ENCODE assay signal across 20 cellular contexts in the genomic region with DNA sequence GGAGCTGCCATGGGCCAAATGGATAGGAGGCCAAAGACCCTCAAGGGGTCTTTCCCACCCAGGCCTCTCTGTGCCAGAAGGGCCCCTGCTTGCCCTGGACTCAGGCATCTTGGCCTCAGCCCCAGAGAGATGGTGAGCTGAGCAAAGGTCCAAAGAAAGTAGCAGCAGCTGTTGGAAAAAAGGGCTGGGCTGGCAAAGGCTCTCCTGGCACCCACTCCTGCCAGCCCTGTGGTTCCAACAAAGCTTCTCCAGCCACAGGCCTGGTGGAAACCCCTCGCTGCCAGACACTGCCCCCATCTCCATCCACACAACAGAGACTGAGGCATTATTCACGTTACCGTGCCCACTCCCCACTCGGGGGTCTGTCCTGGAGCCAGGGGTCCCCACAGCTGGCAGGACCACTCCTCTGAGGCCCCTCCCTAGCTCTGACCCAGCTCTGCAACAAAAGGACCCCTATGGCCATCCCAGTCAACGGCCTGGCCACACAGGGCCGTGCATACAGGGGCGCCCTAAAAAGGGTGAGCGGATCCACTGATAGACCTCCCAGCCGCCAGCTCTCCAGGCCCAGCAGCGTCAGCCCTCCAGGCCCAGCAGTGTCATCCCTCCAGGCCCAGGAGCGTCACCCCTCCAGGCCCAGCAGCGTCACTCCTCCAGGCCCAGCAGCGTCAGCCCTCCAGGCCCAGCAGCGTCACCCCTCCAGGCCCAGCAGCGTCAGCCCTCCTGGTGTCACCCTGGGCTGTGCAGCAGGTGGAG. TPM values are rescaled to one million over a fixed set of nuclear protein-coding genes. Genes with fewer than 3 reads are reported as not detected.
DNase-seq lines count a peak whose midpoint lies in the region; ATAC-seq, FAIRE-seq and TF ChIP-seq lines count a peak whose summit lies in the region.
"Had no signal": no experiment of that assay in that cellular context is flagged by ENCODE, and none has a peak within 500 bp of the region (broad histone marks: within the 10 kb centered on the region; RNA-seq: fewer than 3 reads in every experiment).

No MANE protein-coding gene starts in this region.

- TF ChIP-seq EP300 in K562 (IDR thresholded peaks at IDR 0.05; ENCODE audit: low read length) = no peak

- peaks cover 16% of the 10 kb centered on the region for H3K36me3 ChIP-seq in BLaER1
- H3K36me3 ChIP-seq in K562 (ENCODE audit: control insufficient read depth, insufficient read depth, low read length) = no peaks in the 10 kb centered on the region
- H3K36me3 ChIP-seq in mesenchymal stem cell (ENCODE audit: control insufficient read depth in 1 of 2, insufficient read depth in 2 of 2, low read depth in 1 of 2, low read length in 2 of 2) = peaks cover 3 to 13% of the 10 kb centered on the region in 2 experiments
- H3K36me3 ChIP-seq in gastrocnemius medialis = no peaks in the 10 kb centered on the region
- H3K36me3 ChIP-seq: ascending aorta, uterus had no signal

- H2BK12ac ChIP-seq in mesenchymal stem cell (ENCODE audit: low read length in 2 of 2) = peak overlapping the region in 1 of 2 experiments; percentile 32

- no peak overlapping the region for H4K8ac ChIP-seq in mesenchymal stem cell (ENCODE audit: low read length)

- peak overlapping the region in 1 of 2 experiments; percentile 96 for H3K23ac ChIP-seq in mesenchymal stem cell (ENCODE audit: low read length in 2 of 2)

- no peaks in the 10 kb centered on the region for H3K9me3 ChIP-seq in BLaER1
- no peaks in the 10 kb centered on the region for H3K9me3 ChIP-seq in K562 (replicated peaks; ENCODE audit: control insufficient read depth, insufficient read depth, low read depth, low read length)
- no peaks in the 10 kb centered on the region for H3K9me3 ChIP-seq in mesenchymal stem cell (ENCODE audit: control insufficient read depth, low read length)
- no peaks in the 10 kb centered on the region for H3K9me3 ChIP-seq in gastrocnemius medialis
- H3K9me3 ChIP-seq: ascending aorta, uterus had no signal

- intact Hi-C loops in K562 (cut with micrococcal nuclease) (no loop called here), gastrocnemius medialis (cut with DNase I; ENCODE audit: low total_unique reads) (no loop called here)

- peak; percentile 33 for ATAC-seq in K562
- ATAC-seq in gastrocnemius medialis = peak; percentile 53 to 72
- ATAC-seq in HG03439 (IDR thresholded peaks at IDR 0.05; ENCODE audit: unreplicated experiment) = no peak
- ATAC-seq: stimulated activated memory B cell treated with anti-CD40 and anti-IgM and Interleukin-4, amounts not matched to agents 10 μg/mL and 1 μg/mL and 100 μg/mL, for 72 hours had no signal

- no peak overlapping the region for H2AK5ac ChIP-seq in mesenchymal stem cell (ENCODE audit: low read length, severe bottlenecking)

- H3K18ac ChIP-seq in mesenchymal stem cell (ENCODE audit: low read depth in 1 of 2, low read length in 2 of 2) = peak overlapping the region in 1 of 2 experiments; percentile 67

- H3K4me2 ChIP-seq in BLaER1 = peak overlapping the region; percentile 100
- no peak overlapping the region for H3K4me2 ChIP-seq in K562 (ENCODE audit: insufficient read depth, low read length)
- no peak overlapping the region for H3K4me2 ChIP-seq in mesenchymal stem cell (ENCODE audit: low read length, poor library complexity, severe bottlenecking)

- no peak overlapping the region for H3K4ac ChIP-seq in mesenchymal stem cell (ENCODE audit: low read depth in 1 of 2, low read length in 2 of 2)

- no TSS peak for BruUV-seq in K562 (replicated peaks; lab: Mats Ljungman, UMichigan)

- no peak overlapping the region for H2BK5ac ChIP-seq in mesenchymal stem cell (ENCODE audit: low read depth, low read length, poor library complexity, severe bottlenecking)

- no peak for TF ChIP-seq RAD21 in K562 (CRISPR knock-in tag; conservative IDR thresholded peaks at IDR 0.05 in 1 of 2, IDR thresholded peaks at IDR 0.05 in 1 of 2)

- in situ Hi-C loops in K562 (cut with MboI) (no loop called here), gastrocnemius medialis (cut with MboI; ENCODE audit: low sequenced_read_pairs in 4 of 4) (loop anchor here in 2 of 4 donors (25.0 kb wide), 2 partner anchors 290 to 315 kb away; partner anchors contain the start of genes MAP3K2 (in 1 of the 2) and PROC (in 1 of the 2))

- CTCF ChIA-PET in K562 (lab: Yijun Ruan, JAX; ENCODE audit: low intra/inter-chr PET ratio) = no interaction called here

- H2AFZ ChIP-seq in K562 (ENCODE audit: low read depth, low read length) (no peak overlapping the region), mesenchymal stem cell (ENCODE audit: low read depth, low read length) (no peak overlapping the region)

- peak overlapping the region; percentile 66; the same call in 1 of the 2 replicates for H3K9ac ChIP-seq in BLaER1
- no peak overlapping the region for H3K9ac ChIP-seq in K562 (ENCODE audit: insufficient read depth in 1 of 2, low read depth in 2 of 2, low read length in 2 of 2)
- H3K9ac ChIP-seq in mesenchymal stem cell (ENCODE audit: low read length) = no peak overlapping the region

- peaks cover 17% of the 10 kb centered on the region for H3K79me1 ChIP-seq in mesenchymal stem cell (replicated peaks; ENCODE audit: low read length, poor library complexity, severe bottlenecking)

- TF ChIP-seq CTCF in K562 (IDR thresholded peaks at IDR 0.05 in 2 of 3, conservative IDR thresholded peaks at IDR 0.05 in 1 of 3; ENCODE audit: insufficient read depth in 2 of 3, low read depth in 1 of 3, low read length in 3 of 3) = no peak
- TF ChIP-seq CTCF in gastrocnemius medialis (IDR thresholded peaks at IDR 0.05 in 4 of 5, conservative IDR thresholded peaks at IDR 0.05 in 1 of 5) = no peak

- TF ChIP-seq POLR2A in K562 (conservative IDR thresholded peaks at IDR 0.05) = no peak
- TF ChIP-seq POLR2A in gastrocnemius medialis (IDR thresholded peaks at IDR 0.05) = peak in 1 of 2 donors; percentile 29

- DNase-seq in K562 (ENCODE audit: extremely low read depth in 1 of 4, low spot score in 3 of 4) (no peak), mesenchymal stem cell (no peak), gastrocnemius medialis (peak; percentile 71 to 90), T-helper 1 cell (no peak), SKM-1 treated with dmso at 0.1 percent for 144 hours (lab: John Stamatoyannopoulos, UW; ENCODE audit: unreplicated experiment) (no peak), middle frontal gyrus (ENCODE audit: extremely low spot score, low spot score) (no peak)
- DNase-seq: activated effector memory CD4-positive, alpha-beta T cell treated with anti-CD3 and anti-CD28 coated beads, Interleukin-2, amount 50 U/mL, for 16 hours; dermis blood vessel endothelial cell; erythroblast; KG1; NCI-H1105; NCI-H2171 treated with DMSO at 0.1 percent for 48 hours; uterus had no signal

- POLR2A ChIA-PET in K562 (lab: Yijun Ruan, JAX) = interaction anchor here (0.6 to 0.7 kb wide), 3 partner anchors 166 to 270 kb away, joined by 3 read pairs; no protein-coding TSS in a partner anchor

- peak overlapping the region; percentile 56 for H4K91ac ChIP-seq in mesenchymal stem cell (ENCODE audit: low read length)

- FAIRE-seq in K562 (lab: Jason Lieb, UNC) = no peak
- FAIRE-seq: islet of Langerhans had no signal

- H3K4me1 ChIP-seq in BLaER1 = peaks cover 100% of the 10 kb centered on the region
- peaks cover 0 to 19% of the 10 kb centered on the region in 2 experiments; a peak in 3 of 5 replicates for H3K4me1 ChIP-seq in K562 (replicated peaks in 1 of 2; ENCODE audit: control insufficient read depth in 2 of 2, insufficient read depth in 2 of 2, low read length in 2 of 2)
- H3K4me1 ChIP-seq in mesenchymal stem cell (ENCODE audit: control insufficient read depth, insufficient read depth, low read depth, low read length) = peaks cover 79% of the 10 kb centered on the region
- H3K4me1 ChIP-seq in gastrocnemius medialis = peaks cover 100% of the 10 kb centered on the region in 2 donors

- no peak overlapping the region for H2BK15ac ChIP-seq in mesenchymal stem cell (ENCODE audit: low read depth, poor library complexity, severe bottlenecking)

- H3K27me3 ChIP-seq in BLaER1 (no peaks in the 10 kb centered on the region), K562 (ENCODE audit: control insufficient read depth in 2 of 2, insufficient read depth in 2 of 2, low read length in 2 of 2) (peaks cover 3 to 56% of the 10 kb centered on the region in 2 experiments), mesenchymal stem cell (ENCODE audit: control insufficient read depth in 1 of 2, insufficient read depth in 1 of 2, low read length in 2 of 2) (no peaks in the 10 kb centered on the region), gastrocnemius medialis (no peaks in the 10 kb centered on the region)
- H3K27me3 ChIP-seq: ascending aorta, uterus had no signal

- no peak overlapping the region for H2BK120ac ChIP-seq in mesenchymal stem cell (ENCODE audit: low read depth, low read length)

- H3K4me3 ChIP-seq in BLaER1 (no peak overlapping the region), K562 (no peak overlapping the region), mesenchymal stem cell (ENCODE audit: insufficient read depth in 1 of 2, low read depth in 1 of 2, low read length in 2 of 2) (no peak overlapping the region), gastrocnemius medialis (peak overlapping the region in 1 of 4 donors; percentile 15)
- H3K4me3 ChIP-seq: ascending aorta, skin epidermis, uterus had no signal

- H3K27ac ChIP-seq in BLaER1 (peak overlapping the region; percentile 96), K562 (ENCODE audit: extremely low read depth, low read depth, low read length) (no peak overlapping the region), mesenchymal stem cell (ENCODE audit: low read length, poor library complexity, severe bottlenecking) (no peak overlapping the region), gastrocnemius medialis (peak overlapping the region; percentile 97 to 100 (median 100))
- H3K27ac ChIP-seq: ascending aorta, HL-60 had no signal

- under 1% methylated on average over 15 of the region's 15 CpGs for WGBS in K562 (ENCODE audit: insufficient coverage, low coverage, missing lambda C conversion rate)
- 94% methylated on average over 15 of the region's 15 CpGs for WGBS in mesenchymal stem cell

- H4K20me1 ChIP-seq in BLaER1 (peaks cover 73% of the 10 kb centered on the region), K562 (replicated peaks; ENCODE audit: control insufficient read depth, insufficient read depth, low read length) (no peaks in the 10 kb centered on the region; the same call in 1 of the 2 replicates)

- no peaks in the 10 kb centered on the region for H3K79me2 ChIP-seq in K562 (ENCODE audit: control insufficient read depth, insufficient read depth, low read length)

- peak overlapping the region in 1 of 2 experiments; percentile 35 for H3K14ac ChIP-seq in mesenchymal stem cell (ENCODE audit: low read length in 2 of 2)

- no peaks in the 10 kb centered on the region for H3K9me1 ChIP-seq in K562 (ENCODE audit: control insufficient read depth, insufficient read depth, low read length)

RNA-seq across cellular contexts. Expression of gene BIN1, which starts 10.1 kb away (rescaled TPM):
- total RNA-seq in K562 (2011; cell fraction: chromatin; rRNA removed; ENCODE audit: low replicate concordance) = 1.2 and 1.6 TPM in 2 replicates
- total RNA-seq in K562 (2011; cell fraction: nucleolus; rRNA removed) = 2.5 and 3.7 TPM in 2 replicates
- total RNA-seq in K562 (2011; cell fraction: nucleoplasm; rRNA removed) = 1.1 and 2.7 TPM in 2 replicates
- total RNA-seq in K562 (2014; rRNA removed) = 2.0 and 3.2 TPM in 2 replicates
- 0.10 and 0.22 TPM in 2 replicates for total RNA-seq in K562 (2014; rRNA removed; fragmentation: Illumina TruSeq; extraction: Trizol)
- 0.62 and 0.79 TPM in 2 replicates for total RNA-seq in K562 (2015; rRNA removed; fragmentation: Illumina TruSeq; extraction: Trizol)
- 1.7 and 2.8 TPM in 2 replicates for total RNA-seq in K562 (2021)
- 0.47 and 1.5 TPM in 2 replicates for polyA plus RNA-seq in K562 (2011; rRNA removed)
- 1.5 and 2.1 TPM in 2 replicates for polyA plus RNA-seq in K562 (2011; cell fraction: cytosol; rRNA removed)
- 2.0 TPM in 2 replicates for polyA plus RNA-seq in K562 (2011; cell fraction: nucleus; rRNA removed)
- 1.5 and 2.9 TPM in 2 replicates for polyA plus RNA-seq in K562 (2012)
- 0.97 and 2.2 TPM in 2 replicates for polyA plus RNA-seq in K562 (2014; fragmentation: Illumina TruSeq; extraction: Trizol)
- polyA plus RNA-seq in K562 (2014; fragmentation: Nextera tagmentation; extraction: Ambion mirVana) = under 1 TPM in 1 of 2 experiments, not detected in 1; 0.04 TPM
- 1.6 and 2.2 TPM in 2 replicates for polyA plus RNA-seq in K562 (2014; rRNA removed)
- polyA minus RNA-seq in K562 (2011; rRNA and poly(A)+ RNA removed) = 0.32 and 0.57 TPM in 2 replicates
- 1.4 and 2.1 TPM in 2 replicates for polyA minus RNA-seq in K562 (2011; cell fraction: cytosol; rRNA and poly(A)+ RNA removed)
- 1.4 and 1.6 TPM in 2 replicates for polyA minus RNA-seq in K562 (2011; cell fraction: nucleus; rRNA and poly(A)+ RNA removed)
- polyA plus RNA-seq in mesenchymal stem cell (2013, experiment 1 of 2) = 61.3 TPM
- polyA plus RNA-seq in mesenchymal stem cell (2013, experiment 2 of 2) = 58.6 TPM
- 1,000 to 10,000 TPM; 1,150 to 2,167 (median 1,736) TPM for total RNA-seq in gastrocnemius medialis

Comparison
In these comparisons a context has a peak if more than half of its experiments do, and no peak if none do; other contexts are left out.
1. H3K27ac ChIP-seq: peak in BLaER1 (single experiment) and gastrocnemius medialis (4 of 4); none in K562 (single experiment) and mesenchymal stem cell (single experiment).
2. DNase-seq: peak in gastrocnemius medialis (2 of 2); none in K562 (0 of 4), mesenchymal stem cell (single experiment), T-helper 1 cell (0 of 5), SKM-1 treated with dmso at 0.1 percent for 144 hours (single experiment) and middle frontal gyrus (single experiment).
3. RNA of gene BIN1, which starts 10.1 kb away (total RNA-seq): 1,150 to 2,167 TPM in gastrocnemius medialis; 0.10 to 3.7 TPM in K562; every median in the first group is over 100 times any median in the second.